ENCODE assay signal across 34 cellular contexts in genomic region chr2:5777089-5777488, GRCh38.
A peak's percentile ranks its signal among the peaks of the same experiment; 100 is the strongest.
DNase-seq lines count a peak whose midpoint lies in the region; ATAC-seq and TF ChIP-seq lines count a peak whose summit lies in the region.
"Had no signal": no experiment of that assay in that cellular context is flagged by ENCODE, and none has a peak within 500 bp of the region (broad histone marks: within the 10 kb centered on the region; RNA-seq: fewer than 3 reads in every experiment).

No MANE protein-coding gene starts in this region.

- no peak overlapping the region for H3K4me2 ChIP-seq in mammary epithelial cell (ENCODE audit: insufficient read depth, low read depth, low read length)

- H3K36me3 Mint-ChIP-seq in type B pancreatic cell, result peaks cover 6% of the 10 kb centered on the region
- H3K36me3 Mint-ChIP-seq: CD4-positive, alpha-beta memory T cell; immature natural killer cell; natural killer cell treated with Interleukin-12 subunit alpha and Interleukin-12 subunit beta and Interleukin-15 and Interleukin-18, amount 100 ng/mL, for 72 hours had no signal

- H2AFZ ChIP-seq in mammary epithelial cell (ENCODE audit: low read depth, low read length), result no peak overlapping the region

- DNase-seq in T47D (ENCODE audit: low read depth in 1 of 2, low spot score in 1 of 2) (peak; percentile 4 to 74), mammary epithelial cell (no peak), body of pancreas (peak; percentile 39 to 50 (median 46)), left lung (no peak), type B pancreatic cell (ENCODE audit: extremely low spot score, unreplicated experiment) (no peak), NCI-H1694 treated with DMSO at 0.1 percent for 48 hours (lab: John Stamatoyannopoulos, UW) (no peak)
- DNase-seq: activated CD4-positive, alpha-beta T cell treated with anti-CD3 and anti-CD28 coated beads for 48 hours; activated naive CD4-positive, alpha-beta T cell; activated T-cell treated with anti-CD3 and anti-CD28 coated beads, Interleukin-2, amount 50 U/mL, for 4 hours; adrenal gland; AML-193; CD4-positive, alpha-beta memory T cell; colonic mucosa; DMS 273 treated with DMSO at 0.1 percent for 48 hours; effector memory CD8-positive, alpha-beta T cell; GDM1; hypothalamus; immature natural killer cell; KG1; left ventricle myocardium superior; mucosa of descending colon; NCI-H146; NCI-H2171; NCI-H510A treated with DMSO at 0.1 percent for 48 hours; retina; SHP77; WERI-Rb-1 had no signal

- no peak for TF ChIP-seq POLR2A in body of pancreas (IDR thresholded peaks at IDR 0.05)

- H3K4me3 ChIP-seq in mammary epithelial cell (replicated peaks in 1 of 3; ENCODE audit: insufficient read depth in 1 of 3, low read depth in 2 of 3, low read length in 3 of 3) (no peak overlapping the region), body of pancreas (no peak overlapping the region), left lung (no peak overlapping the region)
- H3K4me3 ChIP-seq: adrenal gland, colonic mucosa, gastroesophageal sphincter, HAP-1, mucosa of descending colon, tibial nerve had no signal

- no peaks in the 10 kb centered on the region for H4K20me1 ChIP-seq in mammary epithelial cell (ENCODE audit: insufficient read depth, low read length)

- peak overlapping the region; percentile 95 for H3K27ac Mint-ChIP-seq in type B pancreatic cell
- H3K27ac Mint-ChIP-seq: CD4-positive, alpha-beta memory T cell; effector memory CD8-positive, alpha-beta T cell; immature natural killer cell; natural killer cell treated with Interleukin-12 subunit alpha and Interleukin-12 subunit beta and Interleukin-15 and Interleukin-18, amount 100 ng/mL, for 72 hours; T-helper 2 cell treated with Interferon-gamma antibody and Interleukin-4, amounts not matched to agents 5 μg/mL and 100 μg/mL, for 36 hours had no signal

- ATAC-seq in body of pancreas (peak; percentile 74), left lung (peak; percentile 84), HG03025 (IDR thresholded peaks at IDR 0.05; ENCODE audit: low FRiP score, unreplicated experiment) (no peak), GM19397 (IDR thresholded peaks at IDR 0.05; ENCODE audit: unreplicated experiment) (no peak)
- ATAC-seq: activated T-cell treated with anti-CD3 and anti-CD28 coated beads, Interleukin-2, amount 50 U/mL, for 4 hours; effector memory CD8-positive, alpha-beta T cell; gastroesophageal sphincter; left ventricle myocardium superior; mucosa of descending colon; natural killer cell treated with Interleukin-12 subunit alpha and Interleukin-12 subunit beta and Interleukin-15 and Interleukin-18, amount 100 ng/mL, for 72 hours had no signal

- intact Hi-C loops in mammary epithelial cell (cut with micrococcal nuclease), result no loop called here
- intact Hi-C loops in body of pancreas (cut with DNase I), result no loop called here
- intact Hi-C loops in left lung (cut with DNase I), result no loop called here

- H3K9me3 Mint-ChIP-seq in type B pancreatic cell, result peaks cover 13% of the 10 kb centered on the region
- H3K9me3 Mint-ChIP-seq: T-helper 2 cell treated with Interferon-gamma antibody and Interleukin-4, amounts not matched to agents 5 μg/mL and 100 μg/mL, for 36 hours had no signal

- CTCF ChIA-PET in mammary epithelial cell (lab: Charles Lee; ENCODE audit: low non-redundant PET), result no interaction called here

- H3K4me3 Mint-ChIP-seq in type B pancreatic cell, result peak overlapping the region; percentile 63
- H3K4me3 Mint-ChIP-seq: activated T-cell treated with anti-CD3 and anti-CD28 coated beads, Interleukin-2, amount 50 U/mL, for 4 hours; CD4-positive, alpha-beta memory T cell; effector memory CD8-positive, alpha-beta T cell; immature natural killer cell; natural killer cell treated with Interleukin-12 subunit alpha and Interleukin-12 subunit beta and Interleukin-15 and Interleukin-18, amount 100 ng/mL, for 72 hours; T-helper 2 cell treated with Interferon-gamma antibody and Interleukin-4, amounts not matched to agents 5 μg/mL and 100 μg/mL, for 36 hours had no signal

- no peaks in the 10 kb centered on the region for H3K79me2 ChIP-seq in mammary epithelial cell (ENCODE audit: insufficient read depth, low read length)

- BruUV-seq in mammary epithelial cell (replicated peaks; lab: Mats Ljungman, UMichigan), result no TSS peak

- no peaks in the 10 kb centered on the region for H3K4me1 ChIP-seq in mammary epithelial cell (ENCODE audit: insufficient read depth, low read length)
- H3K4me1 ChIP-seq in body of pancreas, result no peaks in the 10 kb centered on the region
- no peaks in the 10 kb centered on the region for H3K4me1 ChIP-seq in left lung
- H3K4me1 ChIP-seq: adrenal gland, colonic mucosa, gastroesophageal sphincter, HAP-1, tibial nerve had no signal

- H3K27me3 ChIP-seq in mammary epithelial cell (ENCODE audit: insufficient read depth, low read length) (no peaks in the 10 kb centered on the region), body of pancreas (no peaks in the 10 kb centered on the region), left lung (no peaks in the 10 kb centered on the region)
- H3K27me3 ChIP-seq: adrenal gland, colonic mucosa, gastroesophageal sphincter, tibial nerve had no signal

- 30% methylated on average over 4 of the region's 4 CpGs for WGBS in mammary epithelial cell (ENCODE audit: low coverage, missing lambda C conversion rate)
- WGBS in body of pancreas, 2 donors, result 24 to 28% methylated on average over 4 of the region's 4 CpGs

- H3K36me3 ChIP-seq in mammary epithelial cell (ENCODE audit: insufficient read depth, low read length) (no peaks in the 10 kb centered on the region), body of pancreas (replicated peaks in 1 of 2; ENCODE audit: insufficient read depth in 1 of 2, low read depth in 2 of 2) (no peaks in the 10 kb centered on the region), left lung (no peaks in the 10 kb centered on the region)
- H3K36me3 ChIP-seq: adrenal gland, colonic mucosa, gastroesophageal sphincter, HAP-1, tibial nerve, WERI-Rb-1 had no signal

- H3K27ac ChIP-seq in mammary epithelial cell (ENCODE audit: insufficient read depth, low read depth, low read length) (no peak overlapping the region), body of pancreas (no peak overlapping the region), left lung (no peak overlapping the region)
- H3K27ac ChIP-seq: adrenal gland, colonic mucosa, gastroesophageal sphincter, tibial nerve, WERI-Rb-1 had no signal

- H3K9me3 ChIP-seq in mammary epithelial cell (replicated peaks; ENCODE audit: insufficient read depth, low read length) (peaks cover 11% of the 10 kb centered on the region), body of pancreas (no peaks in the 10 kb centered on the region), left lung (no peaks in the 10 kb centered on the region)
- H3K9me3 ChIP-seq: adrenal gland, colonic mucosa, gastroesophageal sphincter, HAP-1 had no signal

- no peak overlapping the region for H3K9ac ChIP-seq in mammary epithelial cell (ENCODE audit: insufficient read depth, low read length)

- in situ Hi-C loops in T47D (cut with HindIII; ENCODE audit: low pct_unique_long_range_greater_than_20kb, low sequenced_read_pairs) (no loop called here), mammary epithelial cell (cut with MboI; ENCODE audit: low sequenced_read_pairs in 2 of 2) (no loop called here)

- dilution Hi-C loops in mammary epithelial cell (cut with HindIII; ENCODE audit: low sequenced_read_pairs), result no loop called here

- H3K4me1 Mint-ChIP-seq in type B pancreatic cell (ENCODE audit: unreplicated experiment), result peaks cover 15% of the 10 kb centered on the region
- H3K4me1 Mint-ChIP-seq: CD4-positive, alpha-beta memory T cell; immature natural killer cell had no signal

- H3K27me3 Mint-ChIP-seq in type B pancreatic cell, result peaks cover 5% of the 10 kb centered on the region
- H3K27me3 Mint-ChIP-seq: effector memory CD8-positive, alpha-beta T cell; natural killer cell treated with Interleukin-12 subunit alpha and Interleukin-12 subunit beta and Interleukin-15 and Interleukin-18, amount 100 ng/mL, for 72 hours had no signal

- TF ChIP-seq CTCF in mammary epithelial cell (conservative IDR thresholded peaks at IDR 0.05 in 1 of 2, IDR thresholded peaks at IDR 0.05 in 1 of 2; ENCODE audit: extremely low read depth in 1 of 2, insufficient read depth in 1 of 2, low read depth in 1 of 2, low read length in 2 of 2), result no peak
- TF ChIP-seq CTCF in body of pancreas (IDR thresholded peaks at IDR 0.05), result no peak
- TF ChIP-seq CTCF in left lung (IDR thresholded peaks at IDR 0.05), result no peak
- TF ChIP-seq CTCF in type B pancreatic cell (conservative IDR thresholded peaks at IDR 0.05), result no peak

Comparison
In these comparisons a context has a peak if more than half of its experiments do, and no peak if none do; other contexts are left out.
1. DNase-seq: peak in T47D (2 of 2) and body of pancreas (4 of 4); none in mammary epithelial cell (single experiment), left lung (0 of 2), type B pancreatic cell (single experiment) and NCI-H1694 treated with DMSO at 0.1 percent for 48 hours (single experiment).
2. ATAC-seq: peak in body of pancreas (single experiment) and left lung (single experiment); none in HG03025 (single experiment) and GM19397 (single experiment).